Comparison of ENCODE assay signal across 20 cellular contexts in the genomic region with DNA sequence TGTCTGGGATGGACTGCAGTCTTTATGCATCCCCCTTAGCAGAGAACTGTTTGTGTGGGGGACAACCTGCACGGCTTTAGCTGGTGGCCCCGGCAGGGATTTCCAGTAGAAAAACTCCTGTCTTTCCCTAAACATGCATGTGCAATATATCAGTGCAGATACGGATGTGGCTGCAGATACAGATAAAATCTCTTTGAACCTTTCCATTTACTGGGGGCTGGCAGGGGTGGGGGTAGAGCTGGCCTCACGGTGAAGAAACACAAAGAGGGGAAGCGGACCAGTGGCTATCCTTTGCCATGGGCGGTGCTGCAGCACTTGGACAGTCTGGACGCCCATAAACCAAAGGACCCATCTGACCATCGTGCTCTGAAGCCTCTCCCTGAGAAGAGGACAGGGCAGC.
"Had no signal": no experiment of that assay in that cellular context is flagged by ENCODE, and none has a peak within 500 bp of the region (broad histone marks: within the 10 kb centered on the region; RNA-seq: fewer than 3 reads in every experiment).

No MANE protein-coding gene starts in this region.

- H3K27ac ChIP-seq: foreskin keratinocyte, lower lobe of right lung, neutrophil, parathyroid adenoma, right lobe of liver, suprapubic skin had no signal

- H3K27me3 ChIP-seq: breast epithelium, foreskin keratinocyte, right lobe of liver, suprapubic skin, uterus had no signal

- DNase-seq: activated B cell treated with CpG ODN at 0.5 μM for 24 hours; activated CD4-positive, alpha-beta T cell treated with anti-CD3 and anti-CD28 coated beads, Interleukin-2, amount 50 U/mL, for 4 hours; activated CD8-positive, alpha-beta memory T cell treated with anti-CD3 and anti-CD28 coated beads for 24 hours; activated CD8-positive, alpha-beta memory T cell treated with anti-CD3 and anti-CD28 coated beads, Interleukin-2, amount 50 U/mL, for 4 hours; activated naive CD4-positive, alpha-beta T cell treated with Interleukin-2 at 50 U/mL for 16 hours; activated T-cell treated with anti-CD3 and anti-CD28 coated beads, Interleukin-2, amount 50 U/mL, for 24 hours; effector memory CD4-positive, alpha-beta T cell; foreskin keratinocyte; lower lobe of right lung; naive B cell; right lobe of liver; T1000; uterus had no signal

- H3K4me1 ChIP-seq: breast epithelium had no signal

- H3K4me3 ChIP-seq: breast epithelium, lower lobe of right lung, right lobe of liver, suprapubic skin, uterus had no signal

- H3K36me3 ChIP-seq: breast epithelium, lower lobe of right lung, neutrophil, right lobe of liver, suprapubic skin, uterus had no signal

- FAIRE-seq: keratinocyte, small intestine had no signal

- H3K9ac ChIP-seq: parathyroid adenoma had no signal

- H3K9me3 ChIP-seq: breast epithelium, lower lobe of right lung, neutrophil, right lobe of liver, suprapubic skin, uterus had no signal

- H2AFZ ChIP-seq: parathyroid adenoma had no signal

- ATAC-seq: activated CD4-positive, alpha-beta T cell treated with anti-CD3 and anti-CD28 coated beads for 36 hours; lower lobe of right lung; right lobe of liver had no signal
